ENCODE assay signal across 1 cellular context in the genomic region with DNA sequence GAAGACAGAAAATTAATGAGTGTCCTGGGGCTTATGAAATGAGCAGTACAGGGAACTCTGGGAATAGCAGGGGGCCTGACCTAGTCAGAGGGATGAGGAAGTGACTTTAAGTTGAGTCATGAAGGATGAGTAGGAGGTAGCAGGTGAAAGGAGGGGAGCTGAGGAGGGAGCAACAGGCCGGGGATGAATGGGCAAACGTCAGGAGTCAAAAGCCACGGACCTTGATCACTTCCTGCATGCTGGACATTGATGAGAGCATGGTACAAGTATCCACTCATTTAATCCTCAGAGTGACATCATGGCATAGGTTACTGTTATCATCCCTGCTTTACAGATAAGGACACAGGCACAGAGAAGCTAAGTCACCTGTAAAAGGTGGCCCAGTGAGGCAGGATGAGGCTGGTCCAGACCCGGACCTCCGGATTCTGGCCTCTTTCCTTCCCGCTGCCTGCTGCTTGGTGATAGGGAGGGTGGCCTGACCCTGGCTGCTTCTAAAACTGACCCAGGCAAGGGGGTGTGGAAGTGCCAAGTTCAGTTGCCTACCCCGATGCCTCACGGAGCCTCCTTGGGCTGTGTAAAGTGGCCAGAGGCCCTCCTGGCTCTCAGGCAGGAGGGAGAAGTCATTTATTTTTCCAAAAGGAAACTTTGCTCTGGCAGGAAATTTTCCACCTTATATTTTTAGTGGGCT.
TF ChIP-seq lines count a peak whose summit lies in the region.

No MANE protein-coding gene starts in this region.

TF ChIP-seq in SK-N-SH, 30 proteins besides CTCF, POLR2A, EP300 and RAD21 (continued from another document):
- TF ChIP-seq, protein P1, sequence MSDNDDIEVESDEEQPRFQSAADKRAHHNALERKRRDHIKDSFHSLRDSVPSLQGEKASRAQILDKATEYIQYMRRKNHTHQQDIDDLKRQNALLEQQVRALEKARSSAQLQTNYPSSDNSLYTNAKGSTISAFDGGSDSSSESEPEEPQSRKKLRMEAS (IDR thresholded peaks at IDR 0.05; ENCODE audit: low read depth) = peak; percentile 67
- TF ChIP-seq SMC3 (IDR thresholded peaks at IDR 0.05; ENCODE audit: low read depth, low read length) = no peak
- TF ChIP-seq FOSL2 (IDR thresholded peaks at IDR 0.05; ENCODE audit: borderline replicate concordance, low read depth) = peak; percentile 91; the same call in 1 of the 2 replicates
- TF ChIP-seq RXRA (IDR thresholded peaks at IDR 0.05; ENCODE audit: borderline replicate concordance, low read depth) = peak; percentile 64; the same call in 1 of the 2 replicates
- TF ChIP-seq POLR2AphosphoS5 (IDR thresholded peaks at IDR 0.05; ENCODE audit: low read depth, low read length) = peak; percentile 41; the same call in 1 of the 2 replicates
- no peak for TF ChIP-seq TAF1 (IDR thresholded peaks at IDR 0.05; ENCODE audit: borderline replicate concordance, low read depth, low read length)
- no peak for TF ChIP-seq NRF1 (IDR thresholded peaks at IDR 0.05; ENCODE audit: low read depth, low read length)
- TF ChIP-seq, protein P2, sequence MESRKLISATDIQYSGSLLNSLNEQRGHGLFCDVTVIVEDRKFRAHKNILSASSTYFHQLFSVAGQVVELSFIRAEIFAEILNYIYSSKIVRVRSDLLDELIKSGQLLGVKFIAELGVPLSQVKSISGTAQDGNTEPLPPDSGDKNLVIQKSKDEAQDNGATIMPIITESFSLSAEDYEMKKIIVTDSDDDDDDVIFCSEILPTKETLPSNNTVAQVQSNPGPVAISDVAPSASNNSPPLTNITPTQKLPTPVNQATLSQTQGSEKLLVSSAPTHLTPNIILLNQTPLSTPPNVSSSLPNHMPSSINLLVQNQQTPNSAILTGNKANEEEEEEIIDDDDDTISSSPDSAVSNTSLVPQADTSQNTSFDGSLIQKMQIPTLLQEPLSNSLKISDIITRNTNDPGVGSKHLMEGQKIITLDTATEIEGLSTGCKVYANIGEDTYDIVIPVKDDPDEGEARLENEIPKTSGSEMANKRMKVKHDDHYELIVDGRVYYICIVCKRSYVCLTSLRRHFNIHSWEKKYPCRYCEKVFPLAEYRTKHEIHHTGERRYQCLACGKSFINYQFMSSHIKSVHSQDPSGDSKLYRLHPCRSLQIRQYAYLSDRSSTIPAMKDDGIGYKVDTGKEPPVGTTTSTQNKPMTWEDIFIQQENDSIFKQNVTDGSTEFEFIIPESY (IDR thresholded peaks at IDR 0.05; ENCODE audit: borderline replicate concordance, low read depth) = no peak
- peak; percentile 80 for TF ChIP-seq JUND (IDR thresholded peaks at IDR 0.05)
- no peak for TF ChIP-seq MEF2A (IDR thresholded peaks at IDR 0.05; ENCODE audit: borderline replicate concordance, low read depth)
- peak; percentile 37; the same call in 1 of the 2 replicates for TF ChIP-seq GABPA (IDR thresholded peaks at IDR 0.05; ENCODE audit: low read depth)
- TF ChIP-seq, protein P3, sequence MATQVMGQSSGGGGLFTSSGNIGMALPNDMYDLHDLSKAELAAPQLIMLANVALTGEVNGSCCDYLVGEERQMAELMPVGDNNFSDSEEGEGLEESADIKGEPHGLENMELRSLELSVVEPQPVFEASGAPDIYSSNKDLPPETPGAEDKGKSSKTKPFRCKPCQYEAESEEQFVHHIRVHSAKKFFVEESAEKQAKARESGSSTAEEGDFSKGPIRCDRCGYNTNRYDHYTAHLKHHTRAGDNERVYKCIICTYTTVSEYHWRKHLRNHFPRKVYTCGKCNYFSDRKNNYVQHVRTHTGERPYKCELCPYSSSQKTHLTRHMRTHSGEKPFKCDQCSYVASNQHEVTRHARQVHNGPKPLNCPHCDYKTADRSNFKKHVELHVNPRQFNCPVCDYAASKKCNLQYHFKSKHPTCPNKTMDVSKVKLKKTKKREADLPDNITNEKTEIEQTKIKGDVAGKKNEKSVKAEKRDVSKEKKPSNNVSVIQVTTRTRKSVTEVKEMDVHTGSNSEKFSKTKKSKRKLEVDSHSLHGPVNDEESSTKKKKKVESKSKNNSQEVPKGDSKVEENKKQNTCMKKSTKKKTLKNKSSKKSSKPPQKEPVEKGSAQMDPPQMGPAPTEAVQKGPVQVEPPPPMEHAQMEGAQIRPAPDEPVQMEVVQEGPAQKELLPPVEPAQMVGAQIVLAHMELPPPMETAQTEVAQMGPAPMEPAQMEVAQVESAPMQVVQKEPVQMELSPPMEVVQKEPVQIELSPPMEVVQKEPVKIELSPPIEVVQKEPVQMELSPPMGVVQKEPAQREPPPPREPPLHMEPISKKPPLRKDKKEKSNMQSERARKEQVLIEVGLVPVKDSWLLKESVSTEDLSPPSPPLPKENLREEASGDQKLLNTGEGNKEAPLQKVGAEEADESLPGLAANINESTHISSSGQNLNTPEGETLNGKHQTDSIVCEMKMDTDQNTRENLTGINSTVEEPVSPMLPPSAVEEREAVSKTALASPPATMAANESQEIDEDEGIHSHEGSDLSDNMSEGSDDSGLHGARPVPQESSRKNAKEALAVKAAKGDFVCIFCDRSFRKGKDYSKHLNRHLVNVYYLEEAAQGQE (IDR thresholded peaks at IDR 0.05; ENCODE audit: low read depth, low read length) = no peak
- TF ChIP-seq, protein P4, sequence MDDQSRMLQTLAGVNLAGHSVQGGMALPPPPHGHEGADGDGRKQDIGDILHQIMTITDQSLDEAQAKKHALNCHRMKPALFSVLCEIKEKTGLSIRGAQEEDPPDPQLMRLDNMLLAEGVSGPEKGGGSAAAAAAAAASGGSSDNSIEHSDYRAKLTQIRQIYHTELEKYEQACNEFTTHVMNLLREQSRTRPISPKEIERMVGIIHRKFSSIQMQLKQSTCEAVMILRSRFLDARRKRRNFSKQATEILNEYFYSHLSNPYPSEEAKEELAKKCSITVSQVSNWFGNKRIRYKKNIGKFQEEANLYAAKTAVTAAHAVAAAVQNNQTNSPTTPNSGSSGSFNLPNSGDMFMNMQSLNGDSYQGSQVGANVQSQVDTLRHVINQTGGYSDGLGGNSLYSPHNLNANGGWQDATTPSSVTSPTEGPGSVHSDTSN (IDR thresholded peaks at IDR 0.05) = peak; percentile 46
- no peak for TF ChIP-seq RCOR1 (IDR thresholded peaks at IDR 0.05; ENCODE audit: low read length)
- peak; percentile 62 for TF ChIP-seq ELF1 (IDR thresholded peaks at IDR 0.05)
- TF ChIP-seq FOXJ3 (CRISPR knock-in tag; IDR thresholded peaks at IDR 0.05) = no peak
- peak; percentile 69 for TF ChIP-seq TCF12 (IDR thresholded peaks at IDR 0.05)
- no peak for TF ChIP-seq CHD2 (IDR thresholded peaks at IDR 0.05; ENCODE audit: low read length, partially characterized antibody)
TF ChIP-seq in SK-N-SH: peak in this region for 9.
